In genomic region chr3:28334552-28334951, GRCh38 we compare ENCODE assay signal across 16 cellular contexts. TPM values are rescaled to one million over a fixed set of nuclear protein-coding genes. Genes with fewer than 3 reads are reported as not detected.
DNase-seq lines count a peak whose midpoint lies in the region; ATAC-seq, FAIRE-seq and TF ChIP-seq lines count a peak whose summit lies in the region.
"Had no signal": no experiment of that assay in that cellular context is flagged by ENCODE, and none has a peak within 500 bp of the region (broad histone marks: within the 10 kb centered on the region; RNA-seq: fewer than 3 reads in every experiment).

No MANE protein-coding gene starts in this region.

- H3K27me3 ChIP-seq in Panc1 (ENCODE audit: control insufficient read depth, insufficient read depth, low read length): no peaks in the 10 kb centered on the region
- no peaks in the 10 kb centered on the region for H3K27me3 ChIP-seq in trophoblast cell (ENCODE audit: insufficient read depth, low read length)

- H3K9me3 ChIP-seq in A549 (no peaks in the 10 kb centered on the region), Panc1 (ENCODE audit: control insufficient read depth, insufficient read depth, low read depth, low read length) (no peaks in the 10 kb centered on the region), trophoblast cell (ENCODE audit: insufficient read depth, low read depth, low read length) (no peaks in the 10 kb centered on the region)

- DNase-seq in A549 (ENCODE audit: low read depth in 1 of 2, low spot score in 1 of 2) (no peak), G401 (ENCODE audit: low spot score) (peak; percentile 27), Panc1 (ENCODE audit: low read depth, low spot score) (no peak), fibroblast of peridontal ligament (ENCODE audit: extremely low read depth) (peak; percentile 42), putamen (ENCODE audit: low spot score) (no peak), trophoblast cell (no peak), DMS53 treated with DMSO at 0.1 percent for 48 hours (lab: John Stamatoyannopoulos, UW; ENCODE audit: unreplicated experiment) (no peak)
- DNase-seq: activated CD4-positive, CD25-positive, alpha-beta regulatory T cell; activated T-cell treated with anti-CD3 and anti-CD28 coated beads, Interleukin-2, amount 50 U/mL, for 72 hours; aorta; NCI-H1092 treated with DMSO at 0.1 percent for 48 hours; NCI-H526; stimulated activated CD4-positive, alpha-beta T cell treated with anti-CD3 and anti-CD28 coated beads, Interleukin-4, amount 100 ng/mL, for 4 hours; stimulated activated naive CD4-positive, alpha-beta T cell treated with Interleukin-2 at 50 U/mL for 16 hours had no signal

- H3K4me3 ChIP-seq in A549 (no peak overlapping the region), Panc1 (ENCODE audit: low read depth in 2 of 2, low read length in 2 of 2) (no peak overlapping the region), trophoblast cell (ENCODE audit: low read depth, low read length) (no peak overlapping the region)
- H3K4me3 ChIP-seq: GM23338 had no signal

- peak; percentile 27 to 28; a peak in 3 of 5 replicates for TF ChIP-seq RAD21 in A549 (conservative IDR thresholded peaks at IDR 0.05 in 1 of 2, IDR thresholded peaks at IDR 0.05 in 1 of 2)

- intact Hi-C loops in Panc1 (cut with micrococcal nuclease; ENCODE audit: unreplicated experiment): no loop called here

- H2BK5ac ChIP-seq in trophoblast cell (ENCODE audit: low read depth, low read length, poor library complexity): no peak overlapping the region

- no peak overlapping the region for H4K91ac ChIP-seq in trophoblast cell (ENCODE audit: low read depth, low read length)

- CTCF ChIA-PET in A549 (lab: Yijun Ruan, JAX): interaction anchor here (0.7 to 5.1 kb wide), 6 partner anchors 9 to 628 kb away, joined by 3 to 29 read pairs (median 8); partner anchors contain the start of genes AZI2, EOMES and ZCWPW2
- CTCF ChIA-PET in Panc1 (lab: Charles Lee): no interaction called here

- H4K8ac ChIP-seq in trophoblast cell (ENCODE audit: low read depth, low read length): no peak overlapping the region

- TF ChIP-seq POLR2A in A549 (IDR thresholded peaks at IDR 0.05; ENCODE audit: low read length): no peak

- no peak overlapping the region for H2BK12ac ChIP-seq in trophoblast cell (ENCODE audit: low read length)

- no TSS peak for BruUV-seq in Panc1 (replicated peaks; lab: Mats Ljungman, UMichigan)

- no peak overlapping the region for H3K27ac ChIP-seq in A549
- H3K27ac ChIP-seq in Panc1 (ENCODE audit: low read length): no peak overlapping the region
- H3K27ac ChIP-seq in trophoblast cell (ENCODE audit: low read depth, low read length): no peak overlapping the region

- in situ Hi-C loops in G401 (cut with HindIII; ENCODE audit: low sequenced_read_pairs): no loop called here
- in situ Hi-C loops in Panc1 (cut with HindIII; ENCODE audit: low pct_unique_long_range_greater_than_20kb, low sequenced_read_pairs): no loop called here

- no peak for TF ChIP-seq EP300 in A549 (IDR thresholded peaks at IDR 0.05)

- H3K4me2 ChIP-seq in A549: no peak overlapping the region
- no peak overlapping the region for H3K4me2 ChIP-seq in trophoblast cell (ENCODE audit: low read length)
- H3K4me2 ChIP-seq: GM23338 had no signal

- no peak overlapping the region for H3K18ac ChIP-seq in trophoblast cell (ENCODE audit: low read length)

- H2AFZ ChIP-seq in trophoblast cell (ENCODE audit: insufficient read depth, low read length, poor library complexity): no peak overlapping the region
- H2AFZ ChIP-seq: GM23338 had no signal

- no peak for FAIRE-seq in A549 (lab: Jason Lieb, UNC)

- no peaks in the 10 kb centered on the region for H3K4me1 ChIP-seq in A549
- no peaks in the 10 kb centered on the region for H3K4me1 ChIP-seq in Panc1 (ENCODE audit: control insufficient read depth, insufficient read depth, low read length)
- no peaks in the 10 kb centered on the region for H3K4me1 ChIP-seq in trophoblast cell (ENCODE audit: control insufficient read depth in 1 of 2, insufficient read depth in 2 of 2, low read length in 2 of 2)

- no peak overlapping the region for H3K14ac ChIP-seq in trophoblast cell (ENCODE audit: low read length)

- no peak overlapping the region for H4K12ac ChIP-seq in trophoblast cell (ENCODE audit: low read depth, low read length)

- ATAC-seq in A549: no peak
- no peak for ATAC-seq in Panc1
- no peak for ATAC-seq in GM18861 (IDR thresholded peaks at IDR 0.05; ENCODE audit: unreplicated experiment)
- ATAC-seq: activated T-cell treated with anti-CD3 and anti-CD28 coated beads, Interleukin-2, amount 50 U/mL, for 72 hours; GM23338 had no signal

- peak; percentile 37; the same call in 2 of the 3 replicates for TF ChIP-seq CTCF in A549 (IDR thresholded peaks at IDR 0.05)
- peak; percentile 15; the same call in 1 of the 2 replicates for TF ChIP-seq CTCF in Panc1 (IDR thresholded peaks at IDR 0.05)

- no peak overlapping the region for H2BK120ac ChIP-seq in trophoblast cell (ENCODE audit: insufficient read depth, low read length, poor library complexity)

- H3K36me3 ChIP-seq in Panc1 (ENCODE audit: control insufficient read depth, insufficient read depth, low read length) (peaks cover 14% of the 10 kb centered on the region), trophoblast cell (ENCODE audit: control insufficient read depth in 1 of 2, insufficient read depth in 2 of 2, low read length in 2 of 2) (peaks cover 3 to 4% of the 10 kb centered on the region in 2 experiments)

- no peak overlapping the region for H2AK5ac ChIP-seq in trophoblast cell (ENCODE audit: low read length)

- no peak overlapping the region for H3K23ac ChIP-seq in trophoblast cell (ENCODE audit: low read length)

- H3K9ac ChIP-seq in trophoblast cell (ENCODE audit: low read length): no peak overlapping the region

- no peaks in the 10 kb centered on the region for H3K79me1 ChIP-seq in trophoblast cell (ENCODE audit: low read length)

- H3K79me2 ChIP-seq in trophoblast cell (ENCODE audit: control insufficient read depth, insufficient read depth, low read length, poor library complexity): no peaks in the 10 kb centered on the region

- no peak overlapping the region for H3K4ac ChIP-seq in trophoblast cell (ENCODE audit: low read depth, low read length)

- POLR2A ChIA-PET in A549 (lab: Yijun Ruan, JAX): no interaction called here
- POLR2A ChIA-PET in Panc1 (lab: Charles Lee): no interaction called here

TF ChIP-seq in A549, 52 proteins besides CTCF, POLR2A, EP300 and RAD21:
- TF ChIP-seq JUNB (IDR thresholded peaks at IDR 0.05) (no peak), BHLHE40 (IDR thresholded peaks at IDR 0.05; ENCODE audit: low read depth, low read length) (no peak), CHD4 (IDR thresholded peaks at IDR 0.05; ENCODE audit: borderline replicate concordance) (no peak), ATOH8 (CRISPR knock-in tag; IDR thresholded peaks at IDR 0.05; ENCODE audit: low read depth) (no peak), KDM5A (IDR thresholded peaks at IDR 0.05) (no peak), CHD2 (IDR thresholded peaks at IDR 0.05; ENCODE audit: low read length, partially characterized antibody) (no peak), POLR2AphosphoS2 (conservative IDR thresholded peaks at IDR 0.05; ENCODE audit: low read length) (no peak), SMC3 (IDR thresholded peaks at IDR 0.05) (no peak), ZFP36 (IDR thresholded peaks at IDR 0.05; ENCODE audit: borderline replicate concordance, partially characterized antibody) (no peak), FOSL2 (IDR thresholded peaks at IDR 0.05) (no peak), FOSL2 (CRISPR knock-in tag; IDR thresholded peaks at IDR 0.05) (no peak), SREBF2 (IDR thresholded peaks at IDR 0.05) (no peak)
- TF ChIP-seq, protein P1, sequence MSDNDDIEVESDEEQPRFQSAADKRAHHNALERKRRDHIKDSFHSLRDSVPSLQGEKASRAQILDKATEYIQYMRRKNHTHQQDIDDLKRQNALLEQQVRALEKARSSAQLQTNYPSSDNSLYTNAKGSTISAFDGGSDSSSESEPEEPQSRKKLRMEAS (IDR thresholded peaks at IDR 0.05): no peak
- TF ChIP-seq, protein P2, sequence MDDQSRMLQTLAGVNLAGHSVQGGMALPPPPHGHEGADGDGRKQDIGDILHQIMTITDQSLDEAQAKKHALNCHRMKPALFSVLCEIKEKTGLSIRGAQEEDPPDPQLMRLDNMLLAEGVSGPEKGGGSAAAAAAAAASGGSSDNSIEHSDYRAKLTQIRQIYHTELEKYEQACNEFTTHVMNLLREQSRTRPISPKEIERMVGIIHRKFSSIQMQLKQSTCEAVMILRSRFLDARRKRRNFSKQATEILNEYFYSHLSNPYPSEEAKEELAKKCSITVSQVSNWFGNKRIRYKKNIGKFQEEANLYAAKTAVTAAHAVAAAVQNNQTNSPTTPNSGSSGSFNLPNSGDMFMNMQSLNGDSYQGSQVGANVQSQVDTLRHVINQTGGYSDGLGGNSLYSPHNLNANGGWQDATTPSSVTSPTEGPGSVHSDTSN (IDR thresholded peaks at IDR 0.05): no peak

RNA-seq across cellular contexts. Expression of gene ZCWPW2, which starts 14.0 kb away (rescaled TPM):
- polyA plus RNA-seq in A549 (2011; rRNA removed) (0.21 and 0.34 TPM in 2 replicates), A549 (2017; fragmentation: RNase III; extraction: RNeasy Plus Mini Kit Qiagen cat#74134 plus additional on column Dnase treatment) (0.06 to 0.09 TPM in 2 of 3 replicates, not detected in the other)
- 0.09 TPM in 1 of 2 replicates, not detected in the other for polyA plus RNA-seq in A549 (2012; cell fraction: cytosol; rRNA removed)
- not detected in 2 replicates for polyA plus RNA-seq in A549 (2012; cell fraction: nucleus; rRNA removed)
- not detected in 2 replicates for polyA minus RNA-seq in A549 (2011; rRNA and poly(A)+ RNA removed)
- 0.55 and 3.8 TPM in 2 replicates for total RNA-seq in G401 (2014; rRNA removed; shearing (Covaris generic))
- 0.82 TPM for total RNA-seq in Panc1 (2021; ENCODE audit: unreplicated experiment)
- 0.61 TPM for polyA plus RNA-seq in Panc1 (2012; ENCODE audit: insufficient read length)
- polyA plus RNA-seq in trophoblast cell (2013): 0.51 and 0.61 TPM in 2 replicates
- total RNA-seq: GM23338 had no signal

RNA-seq across cellular contexts. Expression of gene AZI2, which starts 14.1 kb away (rescaled TPM):
- polyA plus RNA-seq in A549 (2011; rRNA removed) (86.4 and 99.4 TPM in 2 replicates), A549 (2017; fragmentation: RNase III; extraction: RNeasy Plus Mini Kit Qiagen cat#74134 plus additional on column Dnase treatment) (35.6 to 42.4 TPM (median 37.1 TPM) in 3 replicates)
- polyA plus RNA-seq in A549 (2012; cell fraction: cytosol; rRNA removed): 21.9 and 23.5 TPM in 2 replicates
- polyA plus RNA-seq in A549 (2012; cell fraction: nucleus; rRNA removed): 9.1 and 11.0 TPM in 2 replicates
- 18.6 and 23.8 TPM in 2 replicates for polyA minus RNA-seq in A549 (2011; rRNA and poly(A)+ RNA removed)
- total RNA-seq in G401 (2014; rRNA removed; shearing (Covaris generic)): 69.6 and 73.8 TPM in 2 replicates
- total RNA-seq in Panc1 (2021; ENCODE audit: unreplicated experiment): 42.4 TPM
- polyA plus RNA-seq in Panc1 (2012; ENCODE audit: insufficient read length): 21.5 TPM
- polyA plus RNA-seq in trophoblast cell (2013): 40.5 and 42.5 TPM in 2 replicates

Comparison
In these comparisons a context has a peak if more than half of its experiments do, and no peak if none do; other contexts are left out.
1. DNase-seq: peak in G401 (single experiment) and fibroblast of peridontal ligament (single experiment); none in A549 (0 of 2), Panc1 (single experiment), putamen (single experiment), trophoblast cell (0 of 2) and DMS53 treated with DMSO at 0.1 percent for 48 hours (single experiment).